Comparison of ENCODE assay signal across 8 cellular contexts in genomic region chrX:152831391-152831790, GRCh38. TPM values are rescaled to one million over a fixed set of nuclear protein-coding genes. Genes with fewer than 3 reads are reported as not detected.
DNase-seq lines count a peak whose midpoint lies in the region; ATAC-seq and TF ChIP-seq lines count a peak whose summit lies in the region.

No MANE protein-coding gene starts in this region.

- H3K36me3 Mint-ChIP-seq in CD14-positive monocyte (peaks cover 4 to 13% of the 10 kb centered on the region in 2 donors), neural progenitor cell (peaks cover 30% of the 10 kb centered on the region)

- H3K9me3 ChIP-seq in MM.1S (replicated peaks; ENCODE audit: insufficient read depth, low read length) (no peaks in the 10 kb centered on the region), endocrine pancreas (ENCODE audit: control insufficient read depth, low read length) (no peaks in the 10 kb centered on the region), neural progenitor cell (ENCODE audit: low read depth) (no peaks in the 10 kb centered on the region)

- intact Hi-C loops in CD14-positive monocyte (cut with micrococcal nuclease): loop anchor here in 1 of 2 donors (2.0 kb wide), 1 partner anchor 639 kb away; the partner anchor contains the start of gene HAUS7
- intact Hi-C loops in left colon (cut with DNase I, micrococcal nuclease): no loop called here

- H3K4me1 Mint-ChIP-seq in CD14-positive monocyte (peaks cover 20% of the 10 kb centered on the region), neural progenitor cell (peaks cover 9% of the 10 kb centered on the region)

- H3K9ac ChIP-seq in MM.1S (ENCODE audit: low read length) (peak overlapping the region; percentile 75), endocrine pancreas (ENCODE audit: control insufficient read depth, insufficient read depth, low read length) (peak overlapping the region; percentile 81), neural progenitor cell (peak overlapping the region; percentile 87)

- H3K79me2 ChIP-seq in MM.1S (ENCODE audit: low read length): peaks cover 31% of the 10 kb centered on the region
- H3K79me2 ChIP-seq in neural progenitor cell (ENCODE audit: low read depth): peaks cover 51% of the 10 kb centered on the region

- H3F3A ChIP-seq in MM.1S (ENCODE audit: insufficient read depth, low read length): no peaks in the 10 kb centered on the region
- no peaks in the 10 kb centered on the region for H3F3A ChIP-seq in neural progenitor cell (ENCODE audit: low read depth)

- DNase-seq in CD14-positive monocyte (ENCODE audit: low spot score) (no peak), MM.1S (no peak), neural progenitor cell (ENCODE audit: low spot score) (no peak), NCI-H2107 (lab: John Stamatoyannopoulos, UW) (no peak), RKO (ENCODE audit: low spot score) (no peak), midbrain (lab: John Stamatoyannopoulos, UW) (no peak), left colon (no peak)

- H3K27me3 Mint-ChIP-seq in CD14-positive monocyte (ENCODE audit: low read depth in 3 of 3) (peaks cover 0 to 11% (median 2%) of the 10 kb centered on the region in 3 donors), neural progenitor cell (ENCODE audit: insufficient read depth, low read depth) (no peaks in the 10 kb centered on the region)

- H3K27ac ChIP-seq in MM.1S (ENCODE audit: low read length) (0 out of 2 replicates have a peak overlapping the region, but pooled peaks have one; percentile 10), neural progenitor cell (no peak overlapping the region)

- H3K27me3 ChIP-seq in MM.1S (replicated peaks; ENCODE audit: insufficient read depth, low read length) (no peaks in the 10 kb centered on the region), endocrine pancreas (ENCODE audit: control insufficient read depth, insufficient read depth, low read length) (no peaks in the 10 kb centered on the region), neural progenitor cell (no peaks in the 10 kb centered on the region)

- no peak for ATAC-seq in left colon

- H4K20me1 ChIP-seq in MM.1S (ENCODE audit: insufficient read depth, low read length) (no peaks in the 10 kb centered on the region), neural progenitor cell (ENCODE audit: low read depth) (no peaks in the 10 kb centered on the region)

- H3K36me3 ChIP-seq in MM.1S (replicated peaks; ENCODE audit: insufficient read depth, low read length) (no peaks in the 10 kb centered on the region), endocrine pancreas (ENCODE audit: control insufficient read depth, insufficient read depth, low read length) (no peaks in the 10 kb centered on the region), neural progenitor cell (no peaks in the 10 kb centered on the region)

- H3K27ac Mint-ChIP-seq in CD14-positive monocyte (peak overlapping the region; percentile 77 to 91 (median 88)), neural progenitor cell (peak overlapping the region; percentile 79)

- peak overlapping the region; percentile 34; the same call in 1 of the 2 replicates for H2AFZ ChIP-seq in MM.1S (ENCODE audit: low read length)
- no peak overlapping the region for H2AFZ ChIP-seq in neural progenitor cell (replicated peaks)

- H3K4me3 Mint-ChIP-seq in CD14-positive monocyte (peak overlapping the region; percentile 85 to 92), neural progenitor cell (peak overlapping the region; percentile 94)

- no peaks in the 10 kb centered on the region for H3K9me2 ChIP-seq in MM.1S (replicated peaks; ENCODE audit: insufficient read depth, low read length)

- TF ChIP-seq CTCF in CD14-positive monocyte (IDR thresholded peaks at IDR 0.05): no peak
- TF ChIP-seq CTCF in MM.1S (IDR thresholded peaks at IDR 0.05; ENCODE audit: low read length): no peak
- no peak for TF ChIP-seq CTCF in neural progenitor cell (IDR thresholded peaks at IDR 0.05)

- H3K9me3 Mint-ChIP-seq in CD14-positive monocyte (peaks cover 0 to 7% (median 0%) of the 10 kb centered on the region in 7 donors), neural progenitor cell (peaks cover 5% of the 10 kb centered on the region)

- H3K4me2 ChIP-seq in MM.1S (ENCODE audit: low read depth, low read length): peak overlapping the region; percentile 79
- H3K4me2 ChIP-seq in neural progenitor cell: peak overlapping the region; percentile 74

- H3K4me3 ChIP-seq in MM.1S (ENCODE audit: low read length) (peak overlapping the region; percentile 83), endocrine pancreas (ENCODE audit: control insufficient read depth, insufficient read depth, low read length) (peak overlapping the region; percentile 52), neural progenitor cell (peak overlapping the region; percentile 82)

- peaks cover 4% of the 10 kb centered on the region; the same call in 1 of the 2 replicates for H3K4me1 ChIP-seq in MM.1S (ENCODE audit: low read length)
- H3K4me1 ChIP-seq in endocrine pancreas (ENCODE audit: control insufficient read depth, insufficient read depth, low read length): no peaks in the 10 kb centered on the region
- peaks cover 3% of the 10 kb centered on the region for H3K4me1 ChIP-seq in neural progenitor cell

RNA-seq across cellular contexts. Expression of gene NSDHL, which starts 0.5 kb away (rescaled TPM):
- polyA plus RNA-seq in CD14-positive monocyte: 10 to 100 TPM; 19.9 to 21.3 TPM
- total RNA-seq in neural progenitor cell (ENCODE audit: low replicate concordance): 15.2 and 15.9 TPM in 2 replicates
- total RNA-seq in left colon: 10 to 100 TPM; 17.3 to 36.2 TPM

RNA-seq across cellular contexts. Expression of gene CETN2, which starts 0.8 kb away (rescaled TPM):
- polyA plus RNA-seq in CD14-positive monocyte: 10 to 100 TPM; 19.9 to 26.7 TPM
- 43.5 and 82.3 TPM in 2 replicates for total RNA-seq in neural progenitor cell (ENCODE audit: low replicate concordance)
- 10 to 100 TPM; 12.5 to 12.7 TPM for total RNA-seq in left colon
